ENCODE assay signal across 7 cellular contexts in genomic region chr9:127976498-127976897, GRCh38. TPM values are rescaled to one million over a fixed set of nuclear protein-coding genes. Genes with fewer than 3 reads are reported as not detected.
A peak's percentile ranks its signal among the peaks of the same experiment; 100 is the strongest.
DNase-seq lines count a peak whose midpoint lies in the region; ATAC-seq and TF ChIP-seq lines count a peak whose summit lies in the region.

No MANE protein-coding gene starts in this region.

- peak overlapping the region; percentile 92 for H3K27ac Mint-ChIP-seq in stimulated activated effector memory CD8-positive, alpha-beta T cell treated with anti-CD3 and anti-CD28 coated beads, Interleukin-12 subunit alpha, Interleukin-12 subunit beta, amount 100 ng/mL, for 72 hours
- no peak overlapping the region for H3K27ac Mint-ChIP-seq in glutamatergic neuron (ENCODE audit: unreplicated experiment)

- H3K9me3 Mint-ChIP-seq in stimulated activated effector memory CD8-positive, alpha-beta T cell treated with anti-CD3 and anti-CD28 coated beads, Interleukin-12 subunit alpha, Interleukin-12 subunit beta, amount 100 ng/mL, for 72 hours, result no peaks in the 10 kb centered on the region
- peaks cover 3% of the 10 kb centered on the region for H3K9me3 Mint-ChIP-seq in glutamatergic neuron (ENCODE audit: unreplicated experiment)

- TF ChIP-seq CTCF in glutamatergic neuron (IDR thresholded peaks at IDR 0.05; ENCODE audit: partially characterized antibody, unreplicated experiment), result no peak

- H3K27me3 Mint-ChIP-seq in glutamatergic neuron (ENCODE audit: unreplicated experiment), result peaks cover 16% of the 10 kb centered on the region

- ATAC-seq in stimulated activated effector memory CD8-positive, alpha-beta T cell treated with anti-CD3 and anti-CD28 coated beads, Interleukin-12 subunit alpha, Interleukin-12 subunit beta, amount 100 ng/mL, for 72 hours, result no peak

- peaks cover 81% of the 10 kb centered on the region for H3K4me1 Mint-ChIP-seq in stimulated activated effector memory CD8-positive, alpha-beta T cell treated with anti-CD3 and anti-CD28 coated beads, Interleukin-12 subunit alpha, Interleukin-12 subunit beta, amount 100 ng/mL, for 72 hours
- H3K4me1 Mint-ChIP-seq in glutamatergic neuron (ENCODE audit: low read depth, unreplicated experiment), result peaks cover 20% of the 10 kb centered on the region

- DNase-seq in NAMALWA (ENCODE audit: low spot score) (peak; percentile 53), NCI-H748 treated with DMSO at 0.1 percent for 48 hours (lab: John Stamatoyannopoulos, UW) (peak; percentile 60), GM19238 (ENCODE audit: insufficient read length, low spot score) (no peak), glutamatergic neuron (no peak), EL (no peak)
- DNase-seq in effector CD4-positive, alpha-beta T cell, result peak; percentile 47
- DNase-seq in stimulated activated effector memory CD8-positive, alpha-beta T cell treated with anti-CD3 and anti-CD28 coated beads, Interleukin-12 subunit alpha, Interleukin-12 subunit beta, amount 100 ng/mL, for 72 hours (ENCODE audit: low spot score in 2 of 2), result peak in 1 of 2 donors; percentile 49

- H3K4me3 Mint-ChIP-seq in stimulated activated effector memory CD8-positive, alpha-beta T cell treated with anti-CD3 and anti-CD28 coated beads, Interleukin-12 subunit alpha, Interleukin-12 subunit beta, amount 100 ng/mL, for 72 hours, result peak overlapping the region; percentile 90
- H3K4me3 Mint-ChIP-seq in glutamatergic neuron (ENCODE audit: unreplicated experiment), result no peak overlapping the region

- peaks cover 3% of the 10 kb centered on the region for H3K36me3 Mint-ChIP-seq in stimulated activated effector memory CD8-positive, alpha-beta T cell treated with anti-CD3 and anti-CD28 coated beads, Interleukin-12 subunit alpha, Interleukin-12 subunit beta, amount 100 ng/mL, for 72 hours
- no peaks in the 10 kb centered on the region for H3K36me3 Mint-ChIP-seq in glutamatergic neuron (ENCODE audit: unreplicated experiment)

RNA-seq across cellular contexts. Expression of gene EEIG1, which starts 4.3 kb away (rescaled TPM):
- total RNA-seq in glutamatergic neuron (ENCODE audit: unreplicated experiment), result 15.8 TPM

RNA-seq across cellular contexts. Expression of gene DPM2, which starts 38.8 kb away (rescaled TPM):
- total RNA-seq in glutamatergic neuron (ENCODE audit: unreplicated experiment), result 35.3 TPM

RNA-seq across cellular contexts. Expression of gene PIP5KL1, which starts 45.9 kb away (rescaled TPM):
- total RNA-seq in glutamatergic neuron (ENCODE audit: unreplicated experiment), result 11.9 TPM

RNA-seq across cellular contexts. Expression of gene ST6GALNAC4, which starts 59.7 kb away (rescaled TPM):
- 15.8 TPM for total RNA-seq in glutamatergic neuron (ENCODE audit: unreplicated experiment)

Comparison
In these comparisons a context has a peak if more than half of its experiments do, and no peak if none do; other contexts are left out.
1. DNase-seq: peak in NAMALWA (single experiment), NCI-H748 treated with DMSO at 0.1 percent for 48 hours (single experiment) and effector CD4-positive, alpha-beta T cell (single experiment); none in GM19238 (single experiment), glutamatergic neuron (single experiment) and EL (single experiment).